In the genomic region with DNA sequence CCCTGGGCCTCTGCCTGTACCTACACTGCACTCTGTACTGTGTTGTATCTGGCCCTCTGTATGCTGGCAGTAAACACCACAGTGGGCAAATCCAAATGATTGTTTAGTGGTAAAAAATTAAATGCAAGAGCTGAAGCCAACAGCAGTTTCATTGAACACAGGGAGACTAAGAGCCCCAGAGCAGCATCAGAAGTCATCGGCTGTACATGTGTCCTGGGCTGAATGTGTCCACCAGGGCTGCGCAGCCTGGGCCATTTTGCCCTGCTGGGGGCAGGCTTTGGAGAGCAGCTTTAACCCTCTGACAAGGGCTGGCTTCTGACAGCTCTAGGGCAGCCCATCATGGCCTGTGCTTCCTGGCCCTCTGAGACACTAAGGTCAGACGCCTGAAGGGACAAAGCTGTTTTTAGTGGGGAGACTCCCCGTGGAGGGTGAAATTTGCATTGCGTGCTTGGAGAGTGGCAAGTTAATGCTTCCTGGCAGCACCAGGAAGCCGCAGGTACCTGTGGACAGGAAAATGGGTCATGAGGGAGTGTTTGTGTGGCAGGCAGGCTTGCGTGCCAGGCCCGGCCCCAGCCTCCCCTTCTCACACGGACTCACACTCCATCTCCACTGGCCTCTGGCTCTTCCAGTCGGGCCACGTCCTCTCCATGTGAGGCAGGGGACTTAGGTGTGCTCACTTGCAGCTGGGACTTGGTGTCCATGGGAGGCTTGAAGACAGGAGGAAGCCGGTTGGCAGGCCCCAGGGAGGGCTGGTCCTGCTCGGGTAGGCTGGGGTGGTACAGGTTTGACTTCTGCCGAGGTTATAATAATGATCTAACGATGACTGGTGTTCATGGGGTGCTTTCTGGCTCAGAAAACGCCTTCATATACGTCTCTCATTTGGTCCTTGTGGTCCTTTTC, we compare ENCODE assay signal across 28 cellular contexts.
DNase-seq lines count a peak whose midpoint lies in the region; ATAC-seq, FAIRE-seq and TF ChIP-seq lines count a peak whose summit lies in the region.
"Had no signal": no experiment of that assay in that cellular context is flagged by ENCODE, and none has a peak within 500 bp of the region (broad histone marks: within the 10 kb centered on the region; RNA-seq: fewer than 3 reads in every experiment).

No MANE protein-coding gene starts in this region.

- H3K9ac ChIP-seq in K562 (ENCODE audit: insufficient read depth in 1 of 2, low read depth in 2 of 2, low read length in 2 of 2) = no peak overlapping the region

- peaks cover 4% of the 10 kb centered on the region for H3K9me3 Mint-ChIP-seq in stimulated activated memory B cell treated with anti-CD40 and anti-IgM and Interleukin-4, amounts not matched to agents 10 μg/mL and 1 μg/mL and 100 μg/mL, for 72 hours

- H2AFZ ChIP-seq in K562 (ENCODE audit: low read depth, low read length) = no peak overlapping the region

- in situ Hi-C loops in K562 (cut with MboI) = no loop called here

- WGBS in K562 (ENCODE audit: insufficient coverage, low coverage, missing lambda C conversion rate) = 1% methylated on average over 12 of the region's 17 CpGs

- peaks cover 8% of the 10 kb centered on the region for H3K27me3 Mint-ChIP-seq in stimulated activated memory B cell treated with anti-CD40 and anti-IgM and Interleukin-4, amounts not matched to agents 10 μg/mL and 1 μg/mL and 100 μg/mL, for 72 hours
- H3K27me3 Mint-ChIP-seq: brain had no signal

- CTCF ChIA-PET in K562 (lab: Yijun Ruan, JAX; ENCODE audit: low intra/inter-chr PET ratio) = no interaction called here

- H3K9me3 ChIP-seq in K562 (replicated peaks; ENCODE audit: control insufficient read depth, insufficient read depth, low read depth, low read length) = no peaks in the 10 kb centered on the region
- H3K9me3 ChIP-seq: adrenal gland, colonic mucosa, MG63, upper lobe of right lung had no signal

- no peaks in the 10 kb centered on the region for H3K4me1 ChIP-seq in K562 (replicated peaks in 1 of 2; ENCODE audit: control insufficient read depth in 2 of 2, insufficient read depth in 2 of 2, low read length in 2 of 2)
- H3K4me1 ChIP-seq: adrenal gland, colonic mucosa had no signal

- DNase-seq in Right ventricle myocardium inferior (ENCODE audit: missing footprints) (peak; percentile 42), Right ventricle myocardium superior (no peak), K562 (ENCODE audit: extremely low read depth in 1 of 4, low spot score in 3 of 4) (no peak), left lobe of liver (ENCODE audit: low spot score) (peak; percentile 71), NCI-H1092 (lab: John Stamatoyannopoulos, UW) (no peak)
- no peak for DNase-seq in activated CD4-positive, alpha-beta T cell treated with anti-CD3 and anti-CD28 coated beads, Interleukin-2, amount 50 U/mL, for 1 hour
- DNase-seq: activated CD8-positive, alpha-beta T cell treated with anti-CD3 and anti-CD28 coated beads, Interleukin-2, amount 10 ng/mL, durations not matched to agents 7 days and 5 days; adrenal gland; CD8-positive, alpha-beta memory T cell; colonic mucosa; effector memory CD8-positive, alpha-beta T cell; foreskin melanocyte; GF-D8; HCEC 1CT; mammary epithelial cell; MG63; NCI-H1436; NCI-H446; OCI-M1; substantia nigra; T1000; upper lobe of right lung had no signal

- H3K27ac Mint-ChIP-seq in stimulated activated memory B cell treated with anti-CD40 and anti-IgM and Interleukin-4, amounts not matched to agents 10 μg/mL and 1 μg/mL and 100 μg/mL, for 72 hours = peak overlapping the region; percentile 78
- H3K27ac Mint-ChIP-seq: activated CD8-positive, alpha-beta T cell treated with anti-CD3 and anti-CD28 coated beads, Interleukin-2, amount 10 ng/mL, durations not matched to agents 7 days and 5 days; CD8-positive, alpha-beta memory T cell had no signal

- no peak for TF ChIP-seq POLR2A in K562 (conservative IDR thresholded peaks at IDR 0.05)

- no peaks in the 10 kb centered on the region for H3K36me3 Mint-ChIP-seq in stimulated activated memory B cell treated with anti-CD40 and anti-IgM and Interleukin-4, amounts not matched to agents 10 μg/mL and 1 μg/mL and 100 μg/mL, for 72 hours

- no peak for TF ChIP-seq EP300 in K562 (IDR thresholded peaks at IDR 0.05; ENCODE audit: low read length)

- no peak overlapping the region for H3K4me2 ChIP-seq in K562 (ENCODE audit: insufficient read depth, low read length)

- peaks cover 3% of the 10 kb centered on the region; the same call in 1 of the 2 replicates for H4K20me1 ChIP-seq in K562 (replicated peaks; ENCODE audit: control insufficient read depth, insufficient read depth, low read length)

- H3K27ac ChIP-seq in K562 (ENCODE audit: extremely low read depth, low read depth, low read length) = no peak overlapping the region
- H3K27ac ChIP-seq: 22Rv1, adrenal gland, colonic mucosa, esophagus muscularis mucosa, upper lobe of right lung had no signal

- H3K36me3 ChIP-seq in K562 (ENCODE audit: control insufficient read depth, insufficient read depth, low read length) = no peaks in the 10 kb centered on the region
- H3K36me3 ChIP-seq: adrenal gland, colonic mucosa, MG63, upper lobe of right lung had no signal

- FAIRE-seq in K562 (lab: Jason Lieb, UNC) = no peak
- FAIRE-seq: keratinocyte had no signal

- intact Hi-C loops in Right ventricle myocardium inferior (cut with DNase I) (no loop called here), Right ventricle myocardium superior (cut with DNase I) (no loop called here), K562 (cut with micrococcal nuclease) (no loop called here)

- peak in 1 of 3 experiments; percentile 24; a peak in 1 of 6 replicates for TF ChIP-seq CTCF in K562 (IDR thresholded peaks at IDR 0.05 in 2 of 3, conservative IDR thresholded peaks at IDR 0.05 in 1 of 3; ENCODE audit: insufficient read depth in 2 of 3, low read depth in 1 of 3, low read length in 3 of 3)

- H3K4me1 Mint-ChIP-seq in stimulated activated memory B cell treated with anti-CD40 and anti-IgM and Interleukin-4, amounts not matched to agents 10 μg/mL and 1 μg/mL and 100 μg/mL, for 72 hours = peaks cover 56% of the 10 kb centered on the region
- H3K4me1 Mint-ChIP-seq: CD8-positive, alpha-beta memory T cell had no signal

- no peak for ATAC-seq in Right ventricle myocardium inferior
- no peak for ATAC-seq in Right ventricle myocardium superior (ENCODE audit: poor library complexity)
- peak; percentile 27; the same call in 1 of the 3 replicates for ATAC-seq in K562
- peak; percentile 87 for ATAC-seq in left lobe of liver
- peak; percentile 38 for ATAC-seq in stimulated activated memory B cell treated with anti-CD40 and anti-IgM and Interleukin-4, amounts not matched to agents 10 μg/mL and 1 μg/mL and 100 μg/mL, for 72 hours
- no peak for ATAC-seq in HG02571 (IDR thresholded peaks at IDR 0.05; ENCODE audit: unreplicated experiment)
- ATAC-seq: activated CD8-positive, alpha-beta T cell treated with anti-CD3 and anti-CD28 coated beads, Interleukin-2, amount 10 ng/mL, durations not matched to agents 7 days and 5 days; effector memory CD8-positive, alpha-beta T cell; upper lobe of right lung had no signal

- H3K4me3 ChIP-seq in K562 = no peak overlapping the region
- H3K4me3 ChIP-seq: adrenal gland, colonic mucosa, esophagus muscularis mucosa, MG63, upper lobe of right lung had no signal

- H3K79me2 ChIP-seq in K562 (ENCODE audit: control insufficient read depth, insufficient read depth, low read length) = no peaks in the 10 kb centered on the region

- H3K27me3 ChIP-seq in K562 (ENCODE audit: control insufficient read depth in 2 of 2, insufficient read depth in 2 of 2, low read length in 2 of 2) = peaks cover 5 to 43% of the 10 kb centered on the region in 2 experiments
- H3K27me3 ChIP-seq: adrenal gland, colonic mucosa, esophagus muscularis mucosa, MG63, upper lobe of right lung had no signal

- BruUV-seq in K562 (replicated peaks; lab: Mats Ljungman, UMichigan) = no TSS peak

- no peak overlapping the region for H3K4me3 Mint-ChIP-seq in stimulated activated memory B cell treated with anti-CD40 and anti-IgM and Interleukin-4, amounts not matched to agents 10 μg/mL and 1 μg/mL and 100 μg/mL, for 72 hours
- H3K4me3 Mint-ChIP-seq: activated CD8-positive, alpha-beta T cell treated with anti-CD3 and anti-CD28 coated beads, Interleukin-2, amount 10 ng/mL, durations not matched to agents 7 days and 5 days; brain; CD8-positive, alpha-beta memory T cell; effector memory CD8-positive, alpha-beta T cell had no signal

- no peak for TF ChIP-seq RAD21 in K562 (CRISPR knock-in tag; conservative IDR thresholded peaks at IDR 0.05 in 1 of 2, IDR thresholded peaks at IDR 0.05 in 1 of 2)

- POLR2A ChIA-PET in K562 (lab: Yijun Ruan, JAX) = no interaction called here

- no peaks in the 10 kb centered on the region for H3K9me1 ChIP-seq in K562 (ENCODE audit: control insufficient read depth, insufficient read depth, low read length)

TF ChIP-seq in K562, 482 proteins besides CTCF, POLR2A, EP300 and RAD21:
- no peak for TF ChIP-seq PURB (CRISPR knock-in tag; IDR thresholded peaks at IDR 0.05; ENCODE audit: low read depth)
- TF ChIP-seq NRF1 (conservative IDR thresholded peaks at IDR 0.05 in 1 of 2, IDR thresholded peaks at IDR 0.05 in 1 of 2) = peak; percentile 14 to 23; a peak in 1 of 4 replicates

Comparison
In these comparisons a context has a peak if more than half of its experiments do, and no peak if none do; other contexts are left out.
1. DNase-seq: peak in Right ventricle myocardium inferior (single experiment) and left lobe of liver (single experiment); none in Right ventricle myocardium superior (single experiment), K562 (0 of 4), activated CD4-positive, alpha-beta T cell treated with anti-CD3 and anti-CD28 coated beads, Interleukin-2, amount 50 U/mL, for 1 hour (single experiment) and NCI-H1092 (single experiment).
2. ATAC-seq: peak in K562 (single experiment), left lobe of liver (single experiment) and stimulated activated memory B cell treated with anti-CD40 and anti-IgM and Interleukin-4, amounts not matched to agents 10 μg/mL and 1 μg/mL and 100 μg/mL, for 72 hours (single experiment); none in Right ventricle myocardium inferior (single experiment), Right ventricle myocardium superior (single experiment) and HG02571 (single experiment).